ENCODE assay signal across 2 cellular contexts in genomic region chrX:1612641-1613286, GRCh38.
TF ChIP-seq lines count a peak whose summit lies in the region.

No MANE protein-coding gene starts in this region.

TF ChIP-seq in HEK293, 187 proteins besides CTCF, POLR2A, EP300 and RAD21 (continued from another document):
- no peak for TF ChIP-seq ZNF580 (tag by site-specific recombination; IDR thresholded peaks at IDR 0.05)

TF ChIP-seq in WTC11, 78 proteins besides CTCF, POLR2A, EP300 and RAD21:
- TF ChIP-seq ATF2 (CRISPR knock-in tag; IDR thresholded peaks at IDR 0.05; ENCODE audit: borderline replicate concordance, low read depth), result no peak
- TF ChIP-seq ZNF512 (CRISPR knock-in tag; IDR thresholded peaks at IDR 0.05; ENCODE audit: borderline replicate concordance), result 0 out of 2 replicates have a peak, but pooled peaks have one; percentile 26
